In the genomic region with DNA sequence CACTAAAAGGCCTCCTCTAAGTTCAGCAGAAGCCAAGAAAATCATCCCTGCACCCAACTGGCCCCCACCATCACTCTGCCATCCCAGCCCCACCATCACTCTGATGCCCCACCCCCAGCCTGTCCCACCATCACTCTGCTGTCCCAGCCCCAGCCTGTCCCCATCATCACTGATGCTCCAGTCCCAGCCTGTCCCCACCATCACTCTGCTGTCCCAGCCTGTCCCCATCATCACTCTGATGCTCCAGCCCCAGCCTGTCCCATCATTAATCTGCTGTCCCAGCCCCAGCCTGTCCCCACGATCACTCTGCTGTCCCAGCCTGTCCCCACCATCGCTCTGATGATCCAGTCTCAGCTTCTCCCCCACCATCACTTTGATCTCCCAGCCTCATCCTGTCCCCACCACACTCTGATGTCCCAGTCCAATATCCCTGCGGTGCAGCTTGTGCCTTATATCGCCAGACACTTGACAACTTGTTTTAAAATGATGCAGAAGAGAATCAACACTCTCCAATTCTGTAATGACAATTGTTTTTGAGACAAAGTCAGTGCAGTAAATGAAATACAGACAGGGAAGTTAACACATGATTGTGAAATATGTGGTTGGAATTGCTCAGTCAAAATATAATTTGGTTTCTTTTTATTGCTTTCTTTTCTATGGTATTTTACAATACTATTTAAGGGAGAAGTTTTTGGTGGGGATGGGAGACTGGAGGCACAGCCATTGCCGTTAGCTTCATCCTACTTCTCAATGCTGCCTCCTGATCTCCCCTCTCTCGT, we compare ENCODE assay signal across 11 cellular contexts.
DNase-seq lines count a peak whose midpoint lies in the region; ATAC-seq and TF ChIP-seq lines count a peak whose summit lies in the region.
"Had no signal": no experiment of that assay in that cellular context is flagged by ENCODE, and none has a peak within 500 bp of the region (broad histone marks: within the 10 kb centered on the region; RNA-seq: fewer than 3 reads in every experiment).

No MANE protein-coding gene starts in this region.

- H3K9me2 ChIP-seq in MM.1S (replicated peaks; ENCODE audit: insufficient read depth, low read length): no peaks in the 10 kb centered on the region

- no peaks in the 10 kb centered on the region for H3K79me2 ChIP-seq in MM.1S (ENCODE audit: low read length)

- H3K4me3 ChIP-seq in CD8-positive, alpha-beta T cell (ENCODE audit: low read depth, low read length): no peak overlapping the region
- H3K4me3 ChIP-seq in MM.1S (ENCODE audit: low read length): no peak overlapping the region
- no peak overlapping the region for H3K4me3 ChIP-seq in mucosa of descending colon
- H3K4me3 ChIP-seq: stomach had no signal

- peaks cover 37% of the 10 kb centered on the region for H3K4me1 Mint-ChIP-seq in CD8-positive, alpha-beta T cell (ENCODE audit: low read depth)
- H3K4me1 Mint-ChIP-seq: nephron had no signal

- no peaks in the 10 kb centered on the region for H3K27me3 ChIP-seq in CD8-positive, alpha-beta T cell (ENCODE audit: insufficient read depth, low read length)
- no peaks in the 10 kb centered on the region for H3K27me3 ChIP-seq in MM.1S (replicated peaks; ENCODE audit: insufficient read depth, low read length)
- H3K27me3 ChIP-seq: stomach had no signal

- H3K27me3 Mint-ChIP-seq in CD8-positive, alpha-beta T cell (ENCODE audit: low read depth): no peaks in the 10 kb centered on the region

- CTCF ChIA-PET in CD8-positive, alpha-beta T cell (lab: Charles Lee): interaction anchor here (1.0 to 1.5 kb wide), 3 partner anchors 23 to 306 kb away, joined by 3 read pairs; no protein-coding TSS in a partner anchor

- peaks cover 11% of the 10 kb centered on the region for H3K4me1 ChIP-seq in CD8-positive, alpha-beta T cell (ENCODE audit: insufficient read depth, low read length)
- H3K4me1 ChIP-seq in MM.1S (ENCODE audit: low read length) (peaks cover 67% of the 10 kb centered on the region), mucosa of descending colon (ENCODE audit: low read depth) (no peaks in the 10 kb centered on the region)

- DNase-seq in CD8-positive, alpha-beta T cell: no peak
- peak; percentile 1 for DNase-seq in MM.1S
- DNase-seq in activated naive CD4-positive, alpha-beta T cell treated with anti-CD3 and anti-CD28 coated beads, Interleukin-2, amount 50 U/mL, for 72 hours (ENCODE audit: low spot score in 2 of 2): no peak
- no peak for DNase-seq in mucosa of descending colon
- DNase-seq in DMS153 (lab: John Stamatoyannopoulos, UW): no peak
- DNase-seq in ureter (ENCODE audit: low spot score): no peak
- DNase-seq in caudate nucleus (lab: John Stamatoyannopoulos, UW): no peak
- DNase-seq: NCI-H187 treated with DMSO at 0.1 percent for 48 hours, stomach had no signal

- H3K27ac Mint-ChIP-seq in CD8-positive, alpha-beta T cell: peak overlapping the region; percentile 80
- H3K27ac Mint-ChIP-seq in activated naive CD4-positive, alpha-beta T cell treated with anti-CD3 and anti-CD28 coated beads, Interleukin-2, amount 50 U/mL, for 72 hours: peak overlapping the region; percentile 63 to 88
- H3K27ac Mint-ChIP-seq: nephron had no signal

- no peak overlapping the region for H2AFZ ChIP-seq in MM.1S (ENCODE audit: low read length)

- H3K27ac ChIP-seq in CD8-positive, alpha-beta T cell (ENCODE audit: low read depth, low read length): no peak overlapping the region
- H3K27ac ChIP-seq in MM.1S (ENCODE audit: low read length) (peak overlapping the region; percentile 74; the same call in 1 of the 2 replicates), caudate nucleus (ENCODE audit: low read depth, low read length) (no peak overlapping the region)

- POLR2A ChIA-PET in CD8-positive, alpha-beta T cell (lab: Charles Lee): interaction anchor here (1.2 kb wide), 1 partner anchor 100 kb away, joined by 3 read pairs; a partner anchor contains a TSS

- TF ChIP-seq CTCF in CD8-positive, alpha-beta T cell (IDR thresholded peaks at IDR 0.05): no peak
- TF ChIP-seq CTCF in MM.1S (IDR thresholded peaks at IDR 0.05; ENCODE audit: low read length) (no peak), mucosa of descending colon (IDR thresholded peaks at IDR 0.05) (no peak)

- H3F3A ChIP-seq in MM.1S (ENCODE audit: insufficient read depth, low read length): peaks cover 25% of the 10 kb centered on the region

- no peaks in the 10 kb centered on the region for H3K36me3 Mint-ChIP-seq in CD8-positive, alpha-beta T cell
- peaks cover 5 to 12% of the 10 kb centered on the region in 2 donors for H3K36me3 Mint-ChIP-seq in activated naive CD4-positive, alpha-beta T cell treated with anti-CD3 and anti-CD28 coated beads, Interleukin-2, amount 50 U/mL, for 72 hours

- no peaks in the 10 kb centered on the region for H3K36me3 ChIP-seq in CD8-positive, alpha-beta T cell (ENCODE audit: insufficient read depth, low read length)
- no peaks in the 10 kb centered on the region for H3K36me3 ChIP-seq in MM.1S (replicated peaks; ENCODE audit: insufficient read depth, low read length)
- no peaks in the 10 kb centered on the region for H3K36me3 ChIP-seq in mucosa of descending colon (ENCODE audit: low read depth)
- H3K36me3 ChIP-seq: stomach had no signal

- intact Hi-C loops in CD8-positive, alpha-beta T cell (cut with DNase I, micrococcal nuclease): no loop called here
- intact Hi-C loops in mucosa of descending colon (cut with DNase I, micrococcal nuclease): no loop called here

- H3K4me3 Mint-ChIP-seq in CD8-positive, alpha-beta T cell: no peak overlapping the region
- H3K4me3 Mint-ChIP-seq: nephron had no signal

- ATAC-seq in CD8-positive, alpha-beta T cell: peak; percentile 31
- peak in 1 of 2 donors; percentile 42 for ATAC-seq in activated naive CD4-positive, alpha-beta T cell treated with anti-CD3 and anti-CD28 coated beads, Interleukin-2, amount 50 U/mL, for 72 hours
- ATAC-seq in mucosa of descending colon: peak; percentile 25
- no peak for ATAC-seq in HG03280 (IDR thresholded peaks at IDR 0.05; ENCODE audit: unreplicated experiment)

- 0 out of 2 replicates have a peak overlapping the region, but pooled peaks have one; percentile 45 for H3K4me2 ChIP-seq in MM.1S (ENCODE audit: low read depth, low read length)

- no peaks in the 10 kb centered on the region for H4K20me1 ChIP-seq in MM.1S (ENCODE audit: insufficient read depth, low read length)

- no peak overlapping the region for H3K9ac ChIP-seq in MM.1S (ENCODE audit: low read length)

- no peaks in the 10 kb centered on the region for H3K9me3 Mint-ChIP-seq in CD8-positive, alpha-beta T cell
- peaks cover 4 to 11% of the 10 kb centered on the region in 2 donors for H3K9me3 Mint-ChIP-seq in activated naive CD4-positive, alpha-beta T cell treated with anti-CD3 and anti-CD28 coated beads, Interleukin-2, amount 50 U/mL, for 72 hours
- H3K9me3 Mint-ChIP-seq: nephron had no signal

- H3K9me3 ChIP-seq in CD8-positive, alpha-beta T cell (ENCODE audit: low read length): no peaks in the 10 kb centered on the region
- H3K9me3 ChIP-seq in MM.1S (replicated peaks; ENCODE audit: insufficient read depth, low read length): no peaks in the 10 kb centered on the region
- H3K9me3 ChIP-seq in mucosa of descending colon: no peaks in the 10 kb centered on the region
- H3K9me3 ChIP-seq: stomach had no signal
